35 cellular contexts compared by ENCODE assay signal in the genomic region with DNA sequence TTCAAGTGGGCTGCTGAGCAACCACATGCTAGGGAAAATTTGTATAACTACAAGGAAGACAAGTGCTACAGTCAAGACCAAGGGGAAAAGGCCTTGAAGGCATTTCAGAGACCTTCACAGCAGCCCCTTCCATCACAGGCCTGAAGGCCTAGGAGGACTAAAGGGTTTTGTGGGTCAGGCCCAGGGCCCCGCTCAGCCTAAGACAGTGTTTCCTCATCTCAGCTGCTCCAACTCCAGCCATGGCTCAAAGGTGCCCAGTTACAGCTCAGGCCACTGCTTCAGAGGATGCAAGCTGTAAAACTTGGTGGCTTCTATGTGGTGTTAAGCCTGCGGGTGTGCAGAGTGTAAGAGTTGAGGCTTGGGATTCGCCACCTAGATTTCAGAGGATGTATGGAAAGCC.
"Had no signal": no experiment of that assay in that cellular context is flagged by ENCODE, and none has a peak within 500 bp of the region (broad histone marks: within the 10 kb centered on the region; RNA-seq: fewer than 3 reads in every experiment).

No MANE protein-coding gene starts in this region.

- H3K9me3 ChIP-seq: MG63 had no signal

- H3K36me3 ChIP-seq: MG63 had no signal

- DNase-seq: Karpas-422, Kasumi-1, MG63, MM.1S, MV-4-11, NCI-H1048, NCI-H1092, NCI-H1092 treated with DMSO at 0.1 percent for 48 hours, NCI-H1105, NCI-H1105 treated with DMSO at 0.1 percent for 48 hours, NCI-H1417, NCI-H1417 treated with DMSO at 0.1 percent for 48 hours, NCI-H1436, NCI-H1436 treated with DMSO at 0.1 percent for 48 hours, NCI-H146, NCI-H1694, NCI-H1694 treated with DMSO at 0.1 percent for 48 hours, NCI-H187, NCI-H187 treated with DMSO at 0.1 percent for 48 hours, NCI-H1930, NCI-H2029, NCI-H2029 treated with DMSO at 0.1 percent for 48 hours, NCI-H2081 treated with DMSO at 0.1 percent for 48 hours, NCI-H2107, NCI-H2171, NCI-H2171 treated with DMSO at 0.1 percent for 48 hours, NCI-H2227 treated with DMSO at 0.1 percent for 48 hours, NCI-H226, NCI-H345, NCI-H446, NCI-H446 treated with DMSO at 0.1 percent for 48 hours, NCI-H510A, NCI-H510A treated with DMSO at 0.1 percent for 48 hours, NCI-H524, NCI-H524 treated with DMSO at 0.1 percent for 48 hours had no signal

- H3K27me3 ChIP-seq: MG63 had no signal

- H3K4me3 ChIP-seq: MG63 had no signal
